In the genomic region with DNA sequence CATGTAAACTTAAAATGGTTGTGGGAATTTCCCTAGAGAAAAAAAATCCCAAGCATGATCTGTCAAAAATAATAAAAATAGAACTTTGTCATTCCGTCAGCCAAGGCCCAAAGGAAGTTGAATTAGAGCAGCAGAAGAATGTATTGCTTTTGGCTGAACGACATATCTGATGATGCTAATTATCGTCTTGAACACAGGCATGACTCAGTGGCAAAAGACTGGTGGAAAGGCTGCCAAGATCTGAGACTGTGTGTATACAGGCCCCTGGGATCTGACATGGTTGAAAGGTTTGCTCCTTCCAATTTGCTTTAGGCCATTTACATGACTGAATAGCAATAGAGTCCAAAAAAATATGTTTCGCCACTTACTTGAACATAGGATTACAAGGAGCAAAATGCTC, we compare ENCODE assay signal across 16 cellular contexts.
DNase-seq lines count a peak whose midpoint lies in the region; ATAC-seq, FAIRE-seq and TF ChIP-seq lines count a peak whose summit lies in the region.
"Had no signal": no experiment of that assay in that cellular context is flagged by ENCODE, and none has a peak within 500 bp of the region (broad histone marks: within the 10 kb centered on the region; RNA-seq: fewer than 3 reads in every experiment).

No MANE protein-coding gene starts in this region.

- in situ Hi-C loops in gastrocnemius medialis (cut with MboI; ENCODE audit: low sequenced_read_pairs in 4 of 4), result no loop called here

- peak; percentile 87 for FAIRE-seq in RCC 7860 (lab: Jason Lieb, UNC)
- FAIRE-seq: D721Med, urothelium cell line had no signal

- no peak for TF ChIP-seq POLR2A in gastrocnemius medialis (IDR thresholded peaks at IDR 0.05)

- TF ChIP-seq CTCF in gastrocnemius medialis (IDR thresholded peaks at IDR 0.05 in 4 of 5, conservative IDR thresholded peaks at IDR 0.05 in 1 of 5), result no peak

- H3K4me1 ChIP-seq in gastrocnemius medialis, result no peaks in the 10 kb centered on the region
- H3K4me1 ChIP-seq: SJCRH30 had no signal

- H3K4me3 ChIP-seq in gastrocnemius medialis, result no peak overlapping the region
- H3K4me3 ChIP-seq: SJCRH30 had no signal

- no peaks in the 10 kb centered on the region for H3K36me3 ChIP-seq in gastrocnemius medialis
- H3K36me3 ChIP-seq: SJCRH30 had no signal

- no peak overlapping the region for H3K27ac ChIP-seq in gastrocnemius medialis
- H3K27ac ChIP-seq: SJCRH30 had no signal

- intact Hi-C loops in gastrocnemius medialis (cut with DNase I; ENCODE audit: low total_unique reads), result no loop called here

- peak; percentile 82 for DNase-seq in COLO829 (ENCODE audit: low spot score)
- DNase-seq in RCC 7860 (ENCODE audit: low spot score), result peak; percentile 76
- DNase-seq in dedifferentiated amniotic fluid mesenchymal stem cell (ENCODE audit: extremely low spot score), result peak; percentile 42
- peak; percentile 10 for DNase-seq in medulla oblongata (ENCODE audit: extremely low spot score)
- DNase-seq in gastrocnemius medialis, result no peak
- no peak for DNase-seq in SKM-1 (lab: John Stamatoyannopoulos, UW; ENCODE audit: unreplicated experiment)
- no peak for DNase-seq in NCI-H446 (lab: John Stamatoyannopoulos, UW)
- DNase-seq: activated CD8-positive, alpha-beta memory T cell treated with anti-CD3 and anti-CD28 coated beads, Interleukin-2, amount 50 U/mL, for 4 hours; activated naive CD8-positive, alpha-beta T cell treated with anti-CD3 and anti-CD28 coated beads, Interleukin-2, amount 10 ng/mL, durations not matched to agents 7 days and 5 days; IMR-90; NCI-H1417; occipital lobe had no signal

- ATAC-seq in gastrocnemius medialis (no peak), GM19324 (IDR thresholded peaks at IDR 0.05; ENCODE audit: low FRiP score, unreplicated experiment) (no peak)

- no peaks in the 10 kb centered on the region for H3K9me3 ChIP-seq in gastrocnemius medialis
- H3K9me3 ChIP-seq: SJCRH30 had no signal

- no peaks in the 10 kb centered on the region for H3K27me3 ChIP-seq in gastrocnemius medialis
- H3K27me3 ChIP-seq: SJCRH30 had no signal

Comparison
In these comparisons a context has a peak if more than half of its experiments do, and no peak if none do; other contexts are left out.
1. DNase-seq: peak in COLO829 (single experiment), RCC 7860 (single experiment), dedifferentiated amniotic fluid mesenchymal stem cell (single experiment) and medulla oblongata (single experiment); none in gastrocnemius medialis (0 of 2), SKM-1 (single experiment) and NCI-H446 (0 of 2).